ENCODE assay signal across 20 cellular contexts in genomic region chr5:73801736-73802135, GRCh38.
"Had no signal": no experiment of that assay in that cellular context is flagged by ENCODE, and none has a peak within 500 bp of the region (broad histone marks: within the 10 kb centered on the region; RNA-seq: fewer than 3 reads in every experiment).

No MANE protein-coding gene starts in this region.

- H2AFZ ChIP-seq: parathyroid adenoma had no signal

- H3K9me3 ChIP-seq: colonic mucosa, esophagus muscularis mucosa, lower lobe of right lung, neutrophil, right atrium auricular region, suprapubic skin, transverse colon, upper lobe of right lung, uterus had no signal

- ATAC-seq: left ventricle myocardium superior; lower lobe of right lung; natural killer cell treated with Interleukin-12 subunit alpha and Interleukin-12 subunit beta and Interleukin-15 and Interleukin-18, amount 100 ng/mL, for 72 hours; sciatic nerve; stimulated activated memory B cell treated with anti-CD40 and anti-IgM and Interleukin-4, amounts not matched to agents 10 μg/mL and 1 μg/mL and 100 μg/mL, for 72 hours; stimulated activated naive CD8-positive, alpha-beta T cell treated with anti-CD3 and anti-CD28 coated beads, Interleukin-15, Interleukin-2, amounts not matched to agents 100 U/mL and 50 U/mL, for 24 hours; upper lobe of right lung had no signal

- H3K4me3 ChIP-seq: colonic mucosa, esophagus muscularis mucosa, lower lobe of right lung, right atrium auricular region, suprapubic skin, transverse colon, upper lobe of right lung, uterus had no signal

- H3K27me3 ChIP-seq: colonic mucosa, esophagus muscularis mucosa, neutrophil, right atrium auricular region, suprapubic skin, transverse colon, upper lobe of right lung, uterus had no signal

- H3K27ac ChIP-seq: colonic mucosa, esophagus muscularis mucosa, lower lobe of right lung, neutrophil, parathyroid adenoma, right atrium auricular region, suprapubic skin, transverse colon, upper lobe of right lung, uterus had no signal

- H3K4me1 ChIP-seq: colonic mucosa, parathyroid adenoma, transverse colon, uterus had no signal

- H3K36me3 ChIP-seq: colonic mucosa, esophagus muscularis mucosa, lower lobe of right lung, neutrophil, right atrium auricular region, suprapubic skin, transverse colon, upper lobe of right lung, uterus had no signal

- H3K79me2 ChIP-seq: parathyroid adenoma had no signal

- DNase-seq: colonic mucosa; effector memory CD4-positive, alpha-beta T cell; head of caudate nucleus; left ventricle myocardium superior; lower lobe of right lung; naive B cell; stimulated activated CD4-positive, alpha-beta T cell treated with anti-CD3 and anti-CD28 coated beads, Interleukin-2, amount 100 ng/mL, for 24 hours; stimulated activated CD4-positive, alpha-beta T cell treated with anti-CD3 and anti-CD28 coated beads, Interleukin-4, amount 100 ng/mL, for 24 hours; stimulated activated naive CD8-positive, alpha-beta T cell treated with anti-CD3 and anti-CD28 coated beads, Interleukin-15, Interleukin-2, amounts not matched to agents 100 U/mL and 50 U/mL, for 24 hours; transverse colon; upper lobe of right lung; uterus had no signal
